20 cellular contexts compared by ENCODE assay signal in genomic region chr2:110667061-110667460, GRCh38. TPM values are rescaled to one million over a fixed set of nuclear protein-coding genes. Genes with fewer than 3 reads are reported as not detected.
DNase-seq lines count a peak whose midpoint lies in the region; ATAC-seq and TF ChIP-seq lines count a peak whose summit lies in the region.
"Had no signal": no experiment of that assay in that cellular context is flagged by ENCODE, and none has a peak within 500 bp of the region (broad histone marks: within the 10 kb centered on the region; RNA-seq: fewer than 3 reads in every experiment).

No MANE protein-coding gene starts in this region.

- DNase-seq in AG10803 (ENCODE audit: low read depth) = peak; percentile 21
- peak; percentile 10 for DNase-seq in IMR-90
- peak; percentile 57 for DNase-seq in fibroblast of peridontal ligament (ENCODE audit: extremely low read depth)
- no peak for DNase-seq in omental fat pad (ENCODE audit: low spot score)
- no peak for DNase-seq in activated naive CD4-positive, alpha-beta T cell treated with anti-CD3 and anti-CD28 coated beads, Interleukin-2, amount 50 U/mL, for 16 hours
- no peak for DNase-seq in dorsolateral prefrontal cortex
- DNase-seq in DMS 273 treated with DMSO at 0.1 percent for 48 hours (lab: John Stamatoyannopoulos, UW) = no peak
- DNase-seq: DMS53, H9, Karpas-422, MV-4-11, NCI-H1105, NCI-H1436 treated with DMSO at 0.1 percent for 48 hours, NCI-H187 treated with DMSO at 0.1 percent for 48 hours, NCI-H2171 treated with DMSO at 0.1 percent for 48 hours, NCI-H345, NCI-H524 treated with DMSO at 0.1 percent for 48 hours, NCI-H774, SIG-M5 had no signal

- no peak overlapping the region for H4K8ac ChIP-seq in IMR-90 (ENCODE audit: low read depth in 2 of 2, low read length in 2 of 2)

- H3K9ac ChIP-seq in IMR-90 (ENCODE audit: low read depth, low read length) = no peak overlapping the region

- H3K14ac ChIP-seq in IMR-90 (replicated peaks; ENCODE audit: low read depth, low read length) = no peak overlapping the region

- no peak for TF ChIP-seq POLR2A in IMR-90 (IDR thresholded peaks at IDR 0.05; ENCODE audit: low read depth, low read length)

- no peak overlapping the region for H2BK120ac ChIP-seq in IMR-90 (ENCODE audit: low read depth, low read length)

- no TSS peak for BruUV-seq in IMR-90 (replicated peaks; lab: Mats Ljungman, UMichigan)

- H2AFZ ChIP-seq in IMR-90 (replicated peaks; ENCODE audit: low read length, poor library complexity) = no peak overlapping the region

- no peak overlapping the region for H3K56ac ChIP-seq in IMR-90 (ENCODE audit: extremely low read depth, insufficient read depth, low read length)

- H2BK5ac ChIP-seq in IMR-90 (ENCODE audit: low read depth, low read length, poor library complexity, severe bottlenecking) = no peak overlapping the region

- H3K27me3 ChIP-seq in IMR-90 (ENCODE audit: control insufficient read depth, insufficient read depth, low read length) (no peaks in the 10 kb centered on the region), dorsolateral prefrontal cortex (no peaks in the 10 kb centered on the region)

- H2AK5ac ChIP-seq in IMR-90 (ENCODE audit: low read depth, low read length) = no peak overlapping the region

- H3K4me1 ChIP-seq in IMR-90 (ENCODE audit: control insufficient read depth, insufficient read depth, low read length) = peaks cover 4% of the 10 kb centered on the region

- H4K5ac ChIP-seq in IMR-90 (ENCODE audit: low read depth, low read length) = no peak overlapping the region

- peaks cover 3% of the 10 kb centered on the region; the same call in 1 of the 2 replicates for H3K9me1 ChIP-seq in IMR-90 (ENCODE audit: insufficient read depth, low read length)

- no peaks in the 10 kb centered on the region for H4K20me1 ChIP-seq in IMR-90 (ENCODE audit: insufficient read depth, low read length)

- no peak overlapping the region for H3K4me2 ChIP-seq in IMR-90 (ENCODE audit: low read depth, low read length)

- intact Hi-C loops in IMR-90 (cut with micrococcal nuclease) (no loop called here), dorsolateral prefrontal cortex (cut with DNase I) (no loop called here)

- H3K18ac ChIP-seq in IMR-90 (ENCODE audit: low read depth, low read length) = no peak overlapping the region

- H2AK9ac ChIP-seq in IMR-90 (replicated peaks; ENCODE audit: low read depth, low read length, poor library complexity) = no peak overlapping the region

- no peak overlapping the region for H2BK15ac ChIP-seq in IMR-90 (ENCODE audit: low read depth, low read length)

- H3K4ac ChIP-seq in IMR-90 (ENCODE audit: low read depth, low read length) = no peak overlapping the region

- no peaks in the 10 kb centered on the region; the same call in 1 of the 2 replicates for H3K36me3 ChIP-seq in IMR-90 (ENCODE audit: control insufficient read depth, insufficient read depth, low read length)

- no peak overlapping the region for H3K23ac ChIP-seq in IMR-90 (ENCODE audit: low read depth, low read length)

- no CpG with 5 or more reads among the region's 3 CpGs for WGBS in IMR-90 (ENCODE audit: extremely low coverage in 2 of 2, insufficient read length in 1 of 2), 2 experiments

- TF ChIP-seq CTCF in AG10803 (conservative IDR thresholded peaks at IDR 0.05; ENCODE audit: low read length) = no peak
- no peak for TF ChIP-seq CTCF in IMR-90 (conservative IDR thresholded peaks at IDR 0.05; ENCODE audit: low read depth, low read length)
- TF ChIP-seq CTCF in omental fat pad (IDR thresholded peaks at IDR 0.05) = no peak
- no peak for TF ChIP-seq CTCF in dorsolateral prefrontal cortex (IDR thresholded peaks at IDR 0.05 in 54 of 56, conservative IDR thresholded peaks at IDR 0.05 in 2 of 56; ENCODE audit: low read depth in 1 of 56, partially characterized antibody in 56 of 56)

- TF ChIP-seq RAD21 in IMR-90 (IDR thresholded peaks at IDR 0.05; ENCODE audit: low read length) = no peak

- H3K27ac ChIP-seq in IMR-90 (ENCODE audit: insufficient read depth, low read length) (no peak overlapping the region), dorsolateral prefrontal cortex (no peak overlapping the region)
- H3K27ac ChIP-seq: SK-N-MC had no signal

- dilution Hi-C loops in IMR-90 (cut with HindIII; ENCODE audit: low sequenced_read_pairs, unreplicated experiment) = no loop called here

- H4K91ac ChIP-seq in IMR-90 (ENCODE audit: insufficient read depth, low read depth, low read length) = no peak overlapping the region

- H3K4me3 ChIP-seq in AG10803 (ENCODE audit: low read length) (no peak overlapping the region), IMR-90 (ENCODE audit: insufficient read depth, low read depth, low read length) (no peak overlapping the region), dorsolateral prefrontal cortex (no peak overlapping the region)
- H3K4me3 ChIP-seq: SK-N-MC had no signal

- POLR2A ChIA-PET in IMR-90 (lab: Charles Lee; ENCODE audit: unreplicated experiment) = no interaction called here

- H3K9me3 ChIP-seq in IMR-90 (ENCODE audit: control insufficient read depth, insufficient read depth, low read length) = no peaks in the 10 kb centered on the region

- peak; percentile 72 for ATAC-seq in IMR-90 (ENCODE audit: low read depth)
- ATAC-seq in omental fat pad (ENCODE audit: low FRiP score) = peak; percentile 35

- peaks cover 13 to 24% of the 10 kb centered on the region in 2 experiments for H3K79me1 ChIP-seq in IMR-90 (ENCODE audit: low read depth in 1 of 2, low read length in 2 of 2)

- CTCF ChIA-PET in IMR-90 (lab: Yijun Ruan, JAX) = no interaction called here

- in situ Hi-C loops in IMR-90 (cut with MboI; ENCODE audit: low sequenced_read_pairs) = no loop called here

- H2BK20ac ChIP-seq in IMR-90 (ENCODE audit: low read depth, low read length) = no peak overlapping the region

TF ChIP-seq in IMR-90, 13 proteins besides CTCF, POLR2A, EP300 and RAD21:
- TF ChIP-seq FOS (IDR thresholded peaks at IDR 0.05; ENCODE audit: low read depth, low read length) (no peak), MAZ (IDR thresholded peaks at IDR 0.05; ENCODE audit: borderline replicate concordance, low read depth, low read length) (no peak), SMC3 (IDR thresholded peaks at IDR 0.05; ENCODE audit: low read depth, low read length) (no peak), USF2 (IDR thresholded peaks at IDR 0.05; ENCODE audit: low read depth, low read length) (no peak), RCOR1 (IDR thresholded peaks at IDR 0.05; ENCODE audit: insufficient replicate concordance, low read length) (no peak), BHLHE40 (IDR thresholded peaks at IDR 0.05; ENCODE audit: low read depth, low read length) (no peak), NFE2L2 (IDR thresholded peaks at IDR 0.05; ENCODE audit: low read depth, low read length) (no peak), MAFK (IDR thresholded peaks at IDR 0.05; ENCODE audit: low read depth, low read length) (no peak)

RNA-seq across cellular contexts. Expression of gene BUB1, which starts 10.8 kb away (rescaled TPM):
- 43.4 and 45.8 TPM in 2 replicates for total RNA-seq in IMR-90 (2012; rRNA removed)
- 17.6 and 19.6 TPM in 2 replicates for polyA plus RNA-seq in IMR-90 (2012; rRNA removed)
- 2.7 and 5.8 TPM in 2 replicates for polyA plus RNA-seq in IMR-90 (2012; cell fraction: cytosol; rRNA removed)
- 3.2 and 12.5 TPM in 2 replicates for polyA plus RNA-seq in IMR-90 (2012; cell fraction: nucleus; rRNA removed; ENCODE audit: low replicate concordance)
- total RNA-seq in omental fat pad = 1 to 10 TPM in 2 of 4 donors, under 1 TPM in 2; 0.25 to 3.7 (median 1.4) TPM
- 1 to 10 TPM in 37 of 120 experiments, under 1 TPM in 71, not detected in 12; 0.15 to 3.0 (median 0.78) TPM for total RNA-seq in dorsolateral prefrontal cortex

Comparison
In these comparisons a context has a peak if more than half of its experiments do, and no peak if none do; other contexts are left out.
1. DNase-seq: peak in AG10803 (single experiment), IMR-90 (single experiment) and fibroblast of peridontal ligament (single experiment); none in omental fat pad (single experiment), activated naive CD4-positive, alpha-beta T cell treated with anti-CD3 and anti-CD28 coated beads, Interleukin-2, amount 50 U/mL, for 16 hours (single experiment), dorsolateral prefrontal cortex (0 of 10) and DMS 273 treated with DMSO at 0.1 percent for 48 hours (single experiment).